Comparison of ENCODE assay signal across 8 cellular contexts in genomic region chr3:126540342-126540849, GRCh38. TPM values are rescaled to one million over a fixed set of nuclear protein-coding genes. Genes with fewer than 3 reads are reported as not detected.
DNase-seq lines count a peak whose midpoint lies in the region; ATAC-seq, FAIRE-seq and TF ChIP-seq lines count a peak whose summit lies in the region.

No MANE protein-coding gene starts in this region.

- dilution Hi-C loops in endothelial cell of umbilical vein (cut with MboI; ENCODE audit: extremely low pct_ligation_motif_present, low sequenced_read_pairs) = no loop called here

- BruUV-seq in endothelial cell of umbilical vein (replicated peaks; lab: Mats Ljungman, UMichigan) = no TSS peak

- H3K9ac ChIP-seq in DND-41 (ENCODE audit: low read depth, low read length) (peak overlapping the region; percentile 43), endothelial cell of umbilical vein (replicated peaks; ENCODE audit: extremely low read depth, insufficient read depth, low read length) (no peak overlapping the region)

- TF ChIP-seq POLR2A in endothelial cell of umbilical vein (IDR thresholded peaks at IDR 0.05; ENCODE audit: low read depth, low read length) = no peak

- no peak overlapping the region for H3K4me3 Mint-ChIP-seq in T-helper 2 cell treated with Interferon-gamma antibody and Interleukin-4, amounts not matched to agents 5 μg/mL and 100 μg/mL, for 36 hours

- H3K79me2 ChIP-seq in DND-41 (ENCODE audit: insufficient read depth, low read length) (no peaks in the 10 kb centered on the region), endothelial cell of umbilical vein (ENCODE audit: control insufficient read depth, insufficient read depth, low read length) (no peaks in the 10 kb centered on the region)

- H3K27me3 ChIP-seq in DND-41 (ENCODE audit: insufficient read depth, low read length, poor library complexity) = no peaks in the 10 kb centered on the region
- no peaks in the 10 kb centered on the region for H3K27me3 ChIP-seq in endothelial cell of umbilical vein (ENCODE audit: control insufficient read depth in 2 of 2, insufficient read depth in 2 of 2, low read length in 2 of 2)

- no peaks in the 10 kb centered on the region for H3K27me3 Mint-ChIP-seq in T-helper 2 cell treated with Interferon-gamma antibody and Interleukin-4, amounts not matched to agents 5 μg/mL and 100 μg/mL, for 36 hours (ENCODE audit: low read depth)

- intact Hi-C loops in endothelial cell of umbilical vein (cut with micrococcal nuclease) = no loop called here

- H3K4me1 Mint-ChIP-seq in T-helper 2 cell treated with Interferon-gamma antibody and Interleukin-4, amounts not matched to agents 5 μg/mL and 100 μg/mL, for 36 hours (ENCODE audit: low read depth) = peaks cover 4% of the 10 kb centered on the region

- H2AFZ ChIP-seq in DND-41 (ENCODE audit: low read depth, low read length) = no peak overlapping the region
- H2AFZ ChIP-seq in endothelial cell of umbilical vein (ENCODE audit: low read depth, low read length) = no peak overlapping the region

- CTCF ChIA-PET in endothelial cell of umbilical vein (lab: Charles Lee) = no interaction called here

- H3K4me3 ChIP-seq in DND-41 (ENCODE audit: low read depth in 1 of 2, low read length in 2 of 2) (no peak overlapping the region), endothelial cell of umbilical vein (replicated peaks in 1 of 3; ENCODE audit: insufficient read depth in 1 of 3, low read depth in 1 of 3, low read length in 3 of 3) (no peak overlapping the region)

- H3K4me2 ChIP-seq in DND-41 (ENCODE audit: insufficient read depth, low read length) (no peak overlapping the region; the same call in 1 of the 2 replicates), endothelial cell of umbilical vein (ENCODE audit: insufficient read depth, low read length) (no peak overlapping the region)

- peaks cover 34% of the 10 kb centered on the region for H3K4me1 ChIP-seq in DND-41 (ENCODE audit: insufficient read depth, low read length)
- peaks cover 3% of the 10 kb centered on the region for H3K4me1 ChIP-seq in endothelial cell of umbilical vein (ENCODE audit: control insufficient read depth, extremely low read depth, insufficient read depth, low read length)

- H3K9me3 ChIP-seq in DND-41 (ENCODE audit: insufficient read depth, low read length, severe bottlenecking) (no peaks in the 10 kb centered on the region), endothelial cell of umbilical vein (replicated peaks; ENCODE audit: control insufficient read depth, insufficient read depth, low read length) (no peaks in the 10 kb centered on the region)

- DNase-seq in DND-41 = peak; percentile 15
- peak; percentile 60 for DNase-seq in NOMO-1 treated with dmso at 0.1 percent for 144 hours (lab: John Stamatoyannopoulos, UW; ENCODE audit: unreplicated experiment)
- DNase-seq in endothelial cell of umbilical vein (ENCODE audit: low read depth, low spot score) = peak; percentile 11
- peak; percentile 23 for DNase-seq in omental fat pad (ENCODE audit: low spot score)
- DNase-seq in NCI-H526 (lab: John Stamatoyannopoulos, UW) = no peak
- DNase-seq in T-helper 2 cell treated with Interferon-gamma antibody and Interleukin-4, amounts not matched to agents 5 μg/mL and 100 μg/mL, for 36 hours (ENCODE audit: low spot score) = no peak

- no peak overlapping the region for H3K27ac Mint-ChIP-seq in T-helper 2 cell treated with Interferon-gamma antibody and Interleukin-4, amounts not matched to agents 5 μg/mL and 100 μg/mL, for 36 hours

- H3K36me3 ChIP-seq in DND-41 (ENCODE audit: insufficient read depth, low read length) = no peaks in the 10 kb centered on the region
- H3K36me3 ChIP-seq in endothelial cell of umbilical vein (ENCODE audit: control insufficient read depth in 2 of 2, extremely low read depth in 1 of 2, insufficient read depth in 2 of 2, low read length in 2 of 2) = no peaks in the 10 kb centered on the region

- no peaks in the 10 kb centered on the region for H3K9me1 ChIP-seq in endothelial cell of umbilical vein (replicated peaks; ENCODE audit: control insufficient read depth, extremely low read depth, insufficient read depth, low read length)

- FAIRE-seq in endothelial cell of umbilical vein (lab: Jason Lieb, UNC) = peak; percentile 72

- H3K36me3 Mint-ChIP-seq in T-helper 2 cell treated with Interferon-gamma antibody and Interleukin-4, amounts not matched to agents 5 μg/mL and 100 μg/mL, for 36 hours (ENCODE audit: low read depth) = no peaks in the 10 kb centered on the region

- H3K27ac ChIP-seq in DND-41 (ENCODE audit: low read length) (peak overlapping the region; percentile 80), endothelial cell of umbilical vein (ENCODE audit: insufficient read depth, low read depth, low read length) (no peak overlapping the region)

- H4K20me1 ChIP-seq in DND-41 (ENCODE audit: insufficient read depth, low read length) (no peaks in the 10 kb centered on the region; the same call in 1 of the 2 replicates), endothelial cell of umbilical vein (replicated peaks; ENCODE audit: control insufficient read depth, extremely low read depth, insufficient read depth, low read length) (no peaks in the 10 kb centered on the region)

- no peaks in the 10 kb centered on the region for H3K9me3 Mint-ChIP-seq in T-helper 2 cell treated with Interferon-gamma antibody and Interleukin-4, amounts not matched to agents 5 μg/mL and 100 μg/mL, for 36 hours

- POLR2A ChIA-PET in endothelial cell of umbilical vein (lab: Charles Lee) = no interaction called here

- peak; percentile 37; the same call in 1 of the 3 replicates for ATAC-seq in DND-41 (ENCODE audit: insufficient read depth, low read depth)
- peak; percentile 69 for ATAC-seq in omental fat pad (ENCODE audit: low FRiP score)
- no peak for ATAC-seq in GM19467 (IDR thresholded peaks at IDR 0.05; ENCODE audit: unreplicated experiment)
- no peak for ATAC-seq in GM19035 (IDR thresholded peaks at IDR 0.05; ENCODE audit: unreplicated experiment)

- TF ChIP-seq CTCF in DND-41 (IDR thresholded peaks at IDR 0.05; ENCODE audit: borderline replicate concordance, extremely low read depth, low read length, poor library complexity, severe bottlenecking) (no peak), endothelial cell of umbilical vein (IDR thresholded peaks at IDR 0.05; ENCODE audit: extremely low read depth in 1 of 2, insufficient read depth in 1 of 2, low read depth in 1 of 2, low read length in 2 of 2) (no peak), omental fat pad (IDR thresholded peaks at IDR 0.05) (no peak)

TF ChIP-seq in endothelial cell of umbilical vein, 7 proteins besides CTCF, POLR2A, EP300 and RAD21:
- TF ChIP-seq FOS (IDR thresholded peaks at IDR 0.05; ENCODE audit: borderline replicate concordance, insufficient read depth, low read length) (no peak), JUN (IDR thresholded peaks at IDR 0.05; ENCODE audit: borderline replicate concordance, insufficient read depth, insufficient read length, low read depth) (peak; percentile 29)

RNA-seq across cellular contexts. Expression of gene CHST13, which starts 16.4 kb away (rescaled TPM):
- not detected in 2 replicates for total RNA-seq in endothelial cell of umbilical vein
- 0.04 TPM in 1 of 2 replicates, not detected in the other for polyA plus RNA-seq in endothelial cell of umbilical vein
- polyA plus RNA-seq in endothelial cell of umbilical vein (2011; cell fraction: cytosol; rRNA removed) = not detected in 2 replicates
- not detected in 2 replicates for polyA plus RNA-seq in endothelial cell of umbilical vein (2011; cell fraction: nucleus; rRNA removed)
- not detected in 2 replicates for polyA plus RNA-seq in endothelial cell of umbilical vein (2012)
- polyA minus RNA-seq in endothelial cell of umbilical vein = not detected in 2 replicates
- not detected for polyA minus RNA-seq in endothelial cell of umbilical vein (2011; cell fraction: cytosol; rRNA and poly(A)+ RNA removed)
- polyA minus RNA-seq in endothelial cell of umbilical vein (2011; cell fraction: nucleus; rRNA and poly(A)+ RNA removed) = not detected in 2 replicates
- 1 to 10 TPM in 2 of 4 donors, under 1 TPM in 1, not detected in 1; 0.46 to 2.3 (median 1.7) TPM for total RNA-seq in omental fat pad

RNA-seq across cellular contexts. Expression of gene C3orf22, which starts 18.3 kb away (rescaled TPM):
- total RNA-seq in endothelial cell of umbilical vein (not detected in 2 replicates), omental fat pad (not detected)
- not detected in 2 replicates for polyA plus RNA-seq in endothelial cell of umbilical vein
- polyA plus RNA-seq in endothelial cell of umbilical vein (2011; cell fraction: cytosol; rRNA removed) = not detected in 2 replicates
- polyA plus RNA-seq in endothelial cell of umbilical vein (2011; cell fraction: nucleus; rRNA removed) = not detected in 2 replicates
- polyA plus RNA-seq in endothelial cell of umbilical vein (2012) = not detected in 2 replicates
- not detected in 2 replicates for polyA minus RNA-seq in endothelial cell of umbilical vein
- not detected for polyA minus RNA-seq in endothelial cell of umbilical vein (2011; cell fraction: cytosol; rRNA and poly(A)+ RNA removed)
- polyA minus RNA-seq in endothelial cell of umbilical vein (2011; cell fraction: nucleus; rRNA and poly(A)+ RNA removed) = not detected in 2 replicates

RNA-seq across cellular contexts. Expression of gene UROC1, which starts 22.8 kb away (rescaled TPM):
- total RNA-seq in endothelial cell of umbilical vein (not detected in 2 replicates), omental fat pad (not detected)
- polyA plus RNA-seq in endothelial cell of umbilical vein = not detected in 2 replicates
- polyA plus RNA-seq in endothelial cell of umbilical vein (2011; cell fraction: cytosol; rRNA removed) = not detected in 2 replicates
- not detected in 2 replicates for polyA plus RNA-seq in endothelial cell of umbilical vein (2011; cell fraction: nucleus; rRNA removed)
- polyA plus RNA-seq in endothelial cell of umbilical vein (2012) = not detected in 2 replicates
- not detected in 2 replicates for polyA minus RNA-seq in endothelial cell of umbilical vein
- polyA minus RNA-seq in endothelial cell of umbilical vein (2011; cell fraction: cytosol; rRNA and poly(A)+ RNA removed) = not detected
- not detected in 2 replicates for polyA minus RNA-seq in endothelial cell of umbilical vein (2011; cell fraction: nucleus; rRNA and poly(A)+ RNA removed)

Comparison
In these comparisons a context has a peak if more than half of its experiments do, and no peak if none do; other contexts are left out.
1. ATAC-seq: peak in DND-41 (single experiment) and omental fat pad (single experiment); none in GM19467 (single experiment) and GM19035 (single experiment).
2. DNase-seq: peak in DND-41 (single experiment), NOMO-1 treated with dmso at 0.1 percent for 144 hours (single experiment), endothelial cell of umbilical vein (single experiment) and omental fat pad (single experiment); none in NCI-H526 (0 of 2) and T-helper 2 cell treated with Interferon-gamma antibody and Interleukin-4, amounts not matched to agents 5 μg/mL and 100 μg/mL, for 36 hours (single experiment).